In the genomic region with DNA sequence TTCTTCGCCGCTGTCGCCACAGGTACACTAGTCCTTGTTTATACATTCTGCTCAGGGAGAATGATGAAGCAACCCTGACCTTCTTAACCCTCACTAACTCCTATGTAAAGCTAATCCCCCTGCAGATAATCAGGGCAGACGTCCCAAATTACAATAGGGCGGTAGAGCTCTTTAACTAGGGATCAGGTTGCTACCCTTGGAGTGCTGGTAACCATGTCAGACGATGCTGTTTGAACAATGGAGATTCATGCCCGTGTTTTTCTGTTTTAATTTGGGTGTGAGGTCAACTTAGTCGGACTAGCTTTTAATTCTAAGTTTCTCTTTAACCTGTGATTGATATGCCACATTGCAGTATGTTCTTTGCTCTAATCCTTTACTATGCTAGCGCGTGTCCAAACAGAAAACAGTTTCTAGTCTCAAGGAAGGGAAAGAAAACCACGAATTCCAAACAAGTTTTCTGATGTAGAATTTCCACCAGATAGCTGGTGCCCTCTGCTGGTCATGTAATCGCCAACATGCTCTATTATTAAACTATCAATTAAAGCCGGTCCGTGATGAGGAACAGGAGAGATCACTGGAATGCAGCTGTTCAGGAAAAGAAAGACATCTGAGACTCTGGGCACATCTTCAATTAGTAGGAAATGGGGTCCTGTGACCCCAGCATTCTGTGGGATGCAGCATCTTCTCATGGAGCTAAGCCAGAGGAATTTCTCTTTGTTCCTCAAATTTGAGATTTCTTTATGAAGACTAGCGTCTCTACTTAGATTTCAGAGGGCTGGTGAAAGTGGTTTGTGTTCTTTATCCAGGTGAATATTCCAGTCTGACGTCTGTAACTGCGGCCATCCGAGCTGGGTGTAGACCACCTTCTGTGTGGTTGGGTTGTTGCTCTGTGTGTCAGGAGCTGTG, we compare ENCODE assay signal across 2 cellular contexts.
TF ChIP-seq lines count a peak whose summit lies in the region.

No MANE protein-coding gene starts in this region.

TF ChIP-seq in SK-N-SH treated with all-trans-retinoic acid at 6 μM for 48 hours, 23 proteins besides CTCF, POLR2A, EP300 and RAD21 (continued from another document):
- TF ChIP-seq, protein P1, sequence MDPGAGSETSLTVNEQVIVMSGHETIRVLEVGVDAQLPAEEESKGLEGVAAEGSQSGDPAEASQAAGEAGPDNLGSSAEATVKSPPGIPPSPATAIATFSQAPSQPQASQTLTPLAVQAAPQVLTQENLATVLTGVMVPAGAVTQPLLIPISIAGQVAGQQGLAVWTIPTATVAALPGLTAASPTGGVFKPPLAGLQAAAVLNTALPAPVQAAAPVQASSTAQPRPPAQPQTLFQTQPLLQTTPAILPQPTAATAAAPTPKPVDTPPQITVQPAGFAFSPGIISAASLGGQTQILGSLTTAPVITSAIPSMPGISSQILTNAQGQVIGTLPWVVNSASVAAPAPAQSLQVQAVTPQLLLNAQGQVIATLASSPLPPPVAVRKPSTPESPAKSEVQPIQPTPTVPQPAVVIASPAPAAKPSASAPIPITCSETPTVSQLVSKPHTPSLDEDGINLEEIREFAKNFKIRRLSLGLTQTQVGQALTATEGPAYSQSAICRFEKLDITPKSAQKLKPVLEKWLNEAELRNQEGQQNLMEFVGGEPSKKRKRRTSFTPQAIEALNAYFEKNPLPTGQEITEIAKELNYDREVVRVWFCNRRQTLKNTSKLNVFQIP (CRISPR knock-in tag; IDR thresholded peaks at IDR 0.05; ENCODE audit: borderline replicate concordance, low read depth), result no peak
- TF ChIP-seq, protein P2, sequence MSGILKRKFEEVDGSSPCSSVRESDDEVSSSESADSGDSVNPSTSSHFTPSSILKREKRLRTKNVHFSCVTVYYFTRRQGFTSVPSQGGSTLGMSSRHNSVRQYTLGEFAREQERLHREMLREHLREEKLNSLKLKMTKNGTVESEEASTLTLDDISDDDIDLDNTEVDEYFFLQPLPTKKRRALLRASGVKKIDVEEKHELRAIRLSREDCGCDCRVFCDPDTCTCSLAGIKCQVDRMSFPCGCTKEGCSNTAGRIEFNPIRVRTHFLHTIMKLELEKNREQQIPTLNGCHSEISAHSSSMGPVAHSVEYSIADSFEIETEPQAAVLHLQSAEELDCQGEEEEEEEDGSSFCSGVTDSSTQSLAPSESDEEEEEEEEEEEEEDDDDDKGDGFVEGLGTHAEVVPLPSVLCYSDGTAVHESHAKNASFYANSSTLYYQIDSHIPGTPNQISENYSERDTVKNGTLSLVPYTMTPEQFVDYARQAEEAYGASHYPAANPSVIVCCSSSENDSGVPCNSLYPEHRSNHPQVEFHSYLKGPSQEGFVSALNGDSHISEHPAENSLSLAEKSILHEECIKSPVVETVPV (CRISPR knock-in tag; IDR thresholded peaks at IDR 0.05), result no peak
- TF ChIP-seq ZNF565 (CRISPR knock-in tag; conservative IDR thresholded peaks at IDR 0.05; ENCODE audit: low read depth), result no peak
- no peak for TF ChIP-seq ARNTL (CRISPR knock-in tag; IDR thresholded peaks at IDR 0.05; ENCODE audit: borderline replicate concordance, low read depth)
- TF ChIP-seq OSR1 (CRISPR knock-in tag; IDR thresholded peaks at IDR 0.05), result no peak
- no peak for TF ChIP-seq SNAI2 (CRISPR knock-in tag; IDR thresholded peaks at IDR 0.05)
- TF ChIP-seq CREB5 (CRISPR knock-in tag; IDR thresholded peaks at IDR 0.05; ENCODE audit: low read depth), result no peak
- TF ChIP-seq, protein P3, sequence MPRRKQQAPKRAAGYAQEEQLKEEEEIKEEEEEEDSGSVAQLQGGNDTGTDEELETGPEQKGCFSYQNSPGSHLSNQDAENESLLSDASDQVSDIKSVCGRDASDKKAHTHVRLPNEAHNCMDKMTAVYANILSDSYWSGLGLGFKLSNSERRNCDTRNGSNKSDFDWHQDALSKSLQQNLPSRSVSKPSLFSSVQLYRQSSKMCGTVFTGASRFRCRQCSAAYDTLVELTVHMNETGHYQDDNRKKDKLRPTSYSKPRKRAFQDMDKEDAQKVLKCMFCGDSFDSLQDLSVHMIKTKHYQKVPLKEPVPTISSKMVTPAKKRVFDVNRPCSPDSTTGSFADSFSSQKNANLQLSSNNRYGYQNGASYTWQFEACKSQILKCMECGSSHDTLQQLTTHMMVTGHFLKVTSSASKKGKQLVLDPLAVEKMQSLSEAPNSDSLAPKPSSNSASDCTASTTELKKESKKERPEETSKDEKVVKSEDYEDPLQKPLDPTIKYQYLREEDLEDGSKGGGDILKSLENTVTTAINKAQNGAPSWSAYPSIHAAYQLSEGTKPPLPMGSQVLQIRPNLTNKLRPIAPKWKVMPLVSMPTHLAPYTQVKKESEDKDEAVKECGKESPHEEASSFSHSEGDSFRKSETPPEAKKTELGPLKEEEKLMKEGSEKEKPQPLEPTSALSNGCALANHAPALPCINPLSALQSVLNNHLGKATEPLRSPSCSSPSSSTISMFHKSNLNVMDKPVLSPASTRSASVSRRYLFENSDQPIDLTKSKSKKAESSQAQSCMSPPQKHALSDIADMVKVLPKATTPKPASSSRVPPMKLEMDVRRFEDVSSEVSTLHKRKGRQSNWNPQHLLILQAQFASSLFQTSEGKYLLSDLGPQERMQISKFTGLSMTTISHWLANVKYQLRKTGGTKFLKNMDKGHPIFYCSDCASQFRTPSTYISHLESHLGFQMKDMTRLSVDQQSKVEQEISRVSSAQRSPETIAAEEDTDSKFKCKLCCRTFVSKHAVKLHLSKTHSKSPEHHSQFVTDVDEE (CRISPR knock-in tag; IDR thresholded peaks at IDR 0.05), result no peak
- TF ChIP-seq ZNF8 (CRISPR knock-in tag; IDR thresholded peaks at IDR 0.05), result no peak
- TF ChIP-seq ISL1 (CRISPR knock-in tag; IDR thresholded peaks at IDR 0.05), result no peak
- TF ChIP-seq PATZ1 (CRISPR knock-in tag; IDR thresholded peaks at IDR 0.05; ENCODE audit: borderline replicate concordance), result no peak
- TF ChIP-seq ZC3H10 (CRISPR knock-in tag; IDR thresholded peaks at IDR 0.05), result no peak
- no peak for TF ChIP-seq RARB (CRISPR knock-in tag; IDR thresholded peaks at IDR 0.05)
- TF ChIP-seq BACH2 (CRISPR knock-in tag; IDR thresholded peaks at IDR 0.05; ENCODE audit: borderline replicate concordance), result no peak

TF ChIP-seq in GM12878, 131 proteins besides CTCF, POLR2A, EP300 and RAD21:
- TF ChIP-seq E2F4 (IDR thresholded peaks at IDR 0.05; ENCODE audit: low read depth, low read length), result no peak
- peak; percentile 62 for TF ChIP-seq SMC3 (IDR thresholded peaks at IDR 0.05; ENCODE audit: borderline replicate concordance, low read length)
TF ChIP-seq in GM12878: peak in this region for 1.
